8 cellular contexts compared by ENCODE assay signal in the genomic region with DNA sequence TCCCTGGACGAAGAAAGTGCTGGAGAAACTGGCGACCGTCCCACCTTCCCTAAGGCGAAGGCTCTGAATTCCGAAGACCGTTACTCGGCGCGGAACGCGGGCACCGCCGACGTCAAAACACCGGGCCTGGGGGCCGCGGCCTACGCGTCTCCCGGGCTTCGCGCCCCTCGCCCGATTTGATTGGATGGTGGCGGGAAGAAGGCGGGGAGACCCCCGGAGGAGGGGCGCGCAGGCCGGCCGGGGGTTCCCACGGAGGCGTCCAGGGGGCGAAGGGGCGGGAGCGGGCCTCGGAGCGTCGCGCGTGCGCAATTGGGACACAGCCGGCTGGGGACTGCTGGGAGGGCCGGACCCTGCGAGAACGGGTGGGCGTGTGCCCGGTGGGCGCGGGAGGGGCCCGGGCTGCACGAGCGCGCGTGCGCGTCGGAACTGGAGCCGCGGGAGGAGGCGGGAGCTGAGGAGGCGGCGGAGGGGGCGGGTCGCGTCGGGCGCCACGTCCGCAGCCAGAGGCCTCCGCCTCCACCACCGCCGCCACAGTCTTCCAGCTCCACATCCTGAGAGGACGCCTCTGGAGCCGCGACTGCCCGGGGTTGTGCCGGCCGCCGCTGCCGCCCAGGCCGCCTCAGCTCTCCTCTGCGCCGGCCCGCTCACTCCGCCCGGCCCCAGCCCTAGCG. TPM values are rescaled to one million over a fixed set of nuclear protein-coding genes. Genes with fewer than 3 reads are reported as not detected.
DNase-seq lines count a peak whose midpoint lies in the region; ATAC-seq and TF ChIP-seq lines count a peak whose summit lies in the region.

A gene (plus strand): TSS at position 531 of the 671 bp plus-strand sequence. CDS start 11,210 bp downstream, outside the sequence.

- ATAC-seq in HG02642 (IDR thresholded peaks at IDR 0.05; ENCODE audit: poor library complexity, unreplicated experiment) (peak; percentile 90), heart right ventricle (peak; percentile 91 to 97 (median 95))

- 0 to 10% (median 0%) methylated on average over 2 to 88 of the region's 88 CpGs for WGBS in adrenal gland, 4 donors
- 0 to 1% methylated on average over 58 to 88 of the region's 88 CpGs for WGBS in heart right ventricle, 2 donors

- TF ChIP-seq CTCF in GM12865 (IDR thresholded peaks at IDR 0.05; ENCODE audit: insufficient read depth, low read depth, low read length, missing control alignments) (no peak), adrenal gland (IDR thresholded peaks at IDR 0.05) (peak in 2 of 6 experiments; percentile 8 to 15), heart right ventricle (IDR thresholded peaks at IDR 0.05) (peak in 1 of 9 donors; percentile 6), type B pancreatic cell (conservative IDR thresholded peaks at IDR 0.05) (no peak)

- intact Hi-C loops in adrenal gland (cut with DNase I) (loop anchor here in 1 of 2 donors (10.0 kb wide), 1 partner anchor 139 kb away; a partner anchor contains a TSS), heart right ventricle (cut with DNase I) (loop anchor here in 7 of 10 donors (1.0 to 10.0 kb wide), 3 partner anchors 32 to 139 kb away; a partner anchor contains a TSS), posterior cingulate gyrus (cut with DNase I) (loop anchor here (1.0 to 5.0 kb wide), 2 partner anchors 32 to 137 kb away; a partner anchor contains a TSS)

- H3K27me3 Mint-ChIP-seq in type B pancreatic cell: peaks cover 16% of the 10 kb centered on the region

- peak; percentile 96 to 97 for TF ChIP-seq POLR2A in adrenal gland (IDR thresholded peaks at IDR 0.05)

- H3K9me3 ChIP-seq in adrenal gland (replicated peaks in 1 of 3): no peaks in the 10 kb centered on the region
- no peaks in the 10 kb centered on the region for H3K9me3 ChIP-seq in heart right ventricle

- no peaks in the 10 kb centered on the region for H3K27me3 ChIP-seq in adrenal gland
- H3K27me3 ChIP-seq in heart right ventricle: peaks cover 0 to 19% (median 0%) of the 10 kb centered on the region in 7 donors

- H3K4me3 ChIP-seq in GM12865 (ENCODE audit: low read depth, low read length) (peak within 1 kb of the TSS; percentile 98), adrenal gland (peak within 1 kb of the TSS; percentile 73 to 97 (median 84)), heart right ventricle (peak within 1 kb of the TSS; percentile 78 to 98 (median 94))

- H3K9me3 Mint-ChIP-seq in type B pancreatic cell: no peaks in the 10 kb centered on the region

- H3K36me3 ChIP-seq in adrenal gland (replicated peaks in 1 of 2): no peaks in the 10 kb centered on the region
- peaks cover 0 to 14% (median 0%) of the 10 kb centered on the region in 9 donors for H3K36me3 ChIP-seq in heart right ventricle

- H3K27ac Mint-ChIP-seq in type B pancreatic cell: peak within 1 kb of the TSS; percentile 98

- peaks cover 7% of the 10 kb centered on the region for H3K36me3 Mint-ChIP-seq in type B pancreatic cell

- peak within 1 kb of the TSS; percentile 100 for H3K4me3 Mint-ChIP-seq in type B pancreatic cell

- H3K4me1 ChIP-seq in adrenal gland (replicated peaks in 1 of 2) (peaks cover 3 to 33% of the 10 kb centered on the region in 2 donors), heart right ventricle (peaks cover 4 to 49% (median 32%) of the 10 kb centered on the region in 9 donors)

- peak; percentile 98 for DNase-seq in GM12865 (ENCODE audit: low read depth)
- DNase-seq in NCI-H1105 treated with DMSO at 0.1 percent for 48 hours (lab: John Stamatoyannopoulos, UW): peak; percentile 96
- peak; percentile 79 to 91 (median 84) for DNase-seq in T-helper 1 cell
- DNase-seq in adrenal gland: peak; percentile 92 to 96 (median 94)
- peak; percentile 95 to 98 for DNase-seq in heart right ventricle
- DNase-seq in posterior cingulate gyrus: peak; percentile 77 to 98 (median 88)
- DNase-seq in type B pancreatic cell (ENCODE audit: extremely low spot score, unreplicated experiment): peak; percentile 97

- peak within 1 kb of the TSS; percentile 55 to 98 (median 96) for H3K27ac ChIP-seq in adrenal gland
- peak within 1 kb of the TSS; percentile 96 to 100 (median 98) for H3K27ac ChIP-seq in heart right ventricle

- peaks cover 15% of the 10 kb centered on the region for H3K4me1 Mint-ChIP-seq in type B pancreatic cell (ENCODE audit: unreplicated experiment)

RNA-seq across cellular contexts. Expression of the gene that starts here (rescaled TPM):
- total RNA-seq in adrenal gland (10 to 100 TPM; 32.1 to 53.6 (median 45.4) TPM), heart right ventricle (10 to 100 TPM; 31.1 to 47.5 (median 37.0) TPM), type B pancreatic cell (ENCODE audit: low replicate concordance) (48.9 and 55.5 TPM in 2 replicates)
- polyA plus RNA-seq in adrenal gland (10 to 100 TPM; 12.1 to 59.7 (median 27.0) TPM), heart right ventricle (10 to 100 TPM; 15.1 to 22.7 TPM)

Comparison
In these comparisons a context has a peak if more than half of its experiments do, and no peak if none do; other contexts are left out.
1. Peak in every context shown above with its lines: DNase-seq, ATAC-seq, H3K4me3 ChIP-seq and H3K27ac ChIP-seq.